8 cellular contexts compared by ENCODE assay signal in the genomic region with DNA sequence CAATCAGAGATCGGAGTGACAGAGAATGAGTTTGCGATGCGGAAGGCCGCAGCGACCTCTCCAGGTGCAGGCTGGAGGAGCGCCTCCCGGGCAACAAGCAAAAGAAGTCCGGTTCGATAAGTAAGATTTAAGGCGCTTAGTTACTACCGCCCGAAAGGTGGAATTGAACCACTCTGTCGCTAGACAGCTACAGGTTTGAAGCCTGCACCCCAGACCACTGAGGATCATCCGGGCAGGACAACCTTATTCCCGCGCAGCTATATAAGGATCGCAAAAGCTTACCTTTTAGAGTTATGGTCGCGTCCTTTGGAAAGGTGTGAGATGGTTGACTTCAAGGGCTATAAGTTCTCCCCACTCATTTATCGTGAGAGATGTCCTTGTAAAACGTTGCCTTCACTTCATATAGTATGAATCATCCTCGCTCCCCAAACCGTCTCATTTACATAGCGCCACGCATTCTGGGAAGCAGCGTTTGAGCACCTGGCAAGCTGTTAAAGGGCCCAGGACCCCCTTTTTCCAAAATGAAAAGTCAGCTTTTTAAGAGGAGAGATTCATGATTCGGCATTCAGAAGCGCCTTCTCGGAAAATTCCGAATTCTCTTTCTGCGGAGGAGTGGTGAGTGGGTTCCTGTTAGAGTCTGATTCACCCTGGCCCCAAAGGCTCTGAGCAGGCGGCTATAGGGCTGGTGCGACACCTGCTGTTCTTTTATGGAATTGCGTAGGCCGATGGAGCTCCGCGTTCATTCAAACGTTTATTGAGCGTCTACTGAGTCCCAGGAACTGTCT. TPM values are rescaled to one million over a fixed set of nuclear protein-coding genes. Genes with fewer than 3 reads are reported as not detected.
DNase-seq lines count a peak whose midpoint lies in the region; ATAC-seq, FAIRE-seq and TF ChIP-seq lines count a peak whose summit lies in the region.

No MANE protein-coding gene starts in this region.

- FAIRE-seq in A549 (lab: Jason Lieb, UNC): peak; percentile 100

- peak overlapping the region; percentile 63 for H2AFZ ChIP-seq in smooth muscle cell (ENCODE audit: low read depth)

- H3K27me3 Mint-ChIP-seq in MCF 10A (ENCODE audit: insufficient read depth, unreplicated experiment): no peaks in the 10 kb centered on the region

- no peak for TF ChIP-seq POLR2A in A549 (IDR thresholded peaks at IDR 0.05; ENCODE audit: low read length)

- H3K4me3 ChIP-seq in A549 (peak overlapping the region; percentile 42), smooth muscle cell (peak overlapping the region; percentile 54)

- H3K27me3 ChIP-seq in smooth muscle cell (ENCODE audit: low read depth): no peaks in the 10 kb centered on the region

- no peaks in the 10 kb centered on the region for H3K36me3 ChIP-seq in smooth muscle cell (ENCODE audit: low read depth)

- TF ChIP-seq CTCF in A549 (IDR thresholded peaks at IDR 0.05) (peak; percentile 99), MCF 10A (IDR thresholded peaks at IDR 0.05; ENCODE audit: unreplicated experiment) (peak; percentile 97), smooth muscle cell (IDR thresholded peaks at IDR 0.05; ENCODE audit: borderline replicate concordance, insufficient read depth, poor library complexity, severe bottlenecking) (peak; percentile 91)

- H3K79me2 ChIP-seq in smooth muscle cell (ENCODE audit: low read depth): no peaks in the 10 kb centered on the region

- H3K27ac ChIP-seq in A549 (peak overlapping the region; percentile 81 to 89), smooth muscle cell (ENCODE audit: low read depth) (peak overlapping the region; percentile 96)

- H3K4me1 ChIP-seq in A549: peaks cover 13% of the 10 kb centered on the region
- no peaks in the 10 kb centered on the region for H3K4me1 ChIP-seq in smooth muscle cell (ENCODE audit: low read depth)

- ATAC-seq in A549 (peak; percentile 69 to 80), GM18517 (IDR thresholded peaks at IDR 0.05; ENCODE audit: unreplicated experiment) (peak; percentile 75), HG03060 (IDR thresholded peaks at IDR 0.05; ENCODE audit: low read depth, unreplicated experiment) (peak; percentile 46)

- H3K9me3 Mint-ChIP-seq in MCF 10A (ENCODE audit: unreplicated experiment): no peaks in the 10 kb centered on the region

- DNase-seq in A549 (ENCODE audit: low read depth in 1 of 2, low spot score in 1 of 2) (peak; percentile 89 to 99), NCI-H2107 (lab: John Stamatoyannopoulos, UW) (peak; percentile 69), UCSD-AML1 (lab: John Stamatoyannopoulos, UW; ENCODE audit: unreplicated experiment) (peak; percentile 85), MCF 10A (ENCODE audit: unreplicated experiment) (peak; percentile 95), iPS-NIHi7 (ENCODE audit: extremely low spot score) (peak; percentile 75), smooth muscle cell (lab: John Stamatoyannopoulos, UW; ENCODE audit: unreplicated experiment) (peak; percentile 69)

- POLR2A ChIA-PET in A549 (lab: Yijun Ruan, JAX): interaction anchor here (0.5 to 2.8 kb wide), 11 partner anchors 10 to 206 kb away, joined by 3 to 40 read pairs (median 6); a partner anchor contains a TSS
- POLR2A ChIA-PET in MCF 10A (lab: Yijun Ruan, JAX): interaction anchor here (0.5 to 5.3 kb wide), 27 partner anchors 10 to 524 kb away, joined by 3 to 110 read pairs (median 4); a partner anchor contains a TSS

- peak overlapping the region; percentile 99 for H3K27ac Mint-ChIP-seq in MCF 10A (ENCODE audit: low read depth, unreplicated experiment)

- 1% methylated on average over 39 of the region's 39 CpGs for WGBS in A549 (ENCODE audit: missing lambda C conversion rate)
- WGBS in smooth muscle cell (ENCODE audit: low lambda C conversion rate): 1% methylated on average over 39 of the region's 39 CpGs

- H3K36me3 Mint-ChIP-seq in MCF 10A (ENCODE audit: insufficient read depth, unreplicated experiment): peaks cover 39% of the 10 kb centered on the region

- H3K9ac ChIP-seq in smooth muscle cell (ENCODE audit: low read depth): peak overlapping the region; percentile 97

- peaks cover 4% of the 10 kb centered on the region for H3F3A ChIP-seq in smooth muscle cell (ENCODE audit: low read depth)

- peak overlapping the region; percentile 76 for H3K4me3 Mint-ChIP-seq in MCF 10A (ENCODE audit: unreplicated experiment)

- intact Hi-C loops in MCF 10A (cut with micrococcal nuclease): loop anchor here (1.0 to 5.0 kb wide), 7 partner anchors 9 to 226 kb away; a partner anchor contains a TSS

- peak; percentile 98 to 99 for TF ChIP-seq RAD21 in A549 (conservative IDR thresholded peaks at IDR 0.05 in 1 of 2, IDR thresholded peaks at IDR 0.05 in 1 of 2)

- TSS peak; percentile 100 for BruUV-seq in MCF 10A (replicated peaks; lab: Mats Ljungman, UMichigan)

- H3K4me1 Mint-ChIP-seq in MCF 10A (ENCODE audit: insufficient read depth, unreplicated experiment): peaks cover 14% of the 10 kb centered on the region

- no peaks in the 10 kb centered on the region for H4K20me1 ChIP-seq in smooth muscle cell (ENCODE audit: low read depth)

- peak overlapping the region; percentile 81 for H3K4me2 ChIP-seq in A549
- peak overlapping the region; percentile 77 for H3K4me2 ChIP-seq in smooth muscle cell

- H3K9me3 ChIP-seq in A549 (no peaks in the 10 kb centered on the region), smooth muscle cell (replicated peaks; ENCODE audit: low read depth) (no peaks in the 10 kb centered on the region)

- TF ChIP-seq EP300 in A549 (IDR thresholded peaks at IDR 0.05): no peak

- CTCF ChIA-PET in A549 (lab: Yijun Ruan, JAX): interaction anchor here (0.7 to 33.4 kb wide), 49 partner anchors 10 to 584 kb away, joined by 3 to 1883 read pairs (median 4); a partner anchor contains a TSS
- CTCF ChIA-PET in MCF 10A (lab: Yijun Ruan, JAX): interaction anchor here (0.6 to 13.4 kb wide), 29 partner anchors 9 to 614 kb away, joined by 3 to 386 read pairs (median 3); a partner anchor contains a TSS

TF ChIP-seq in A549, 52 proteins besides CTCF, POLR2A, EP300 and RAD21 (continues in another document):
- no peak for TF ChIP-seq HDAC2 (IDR thresholded peaks at IDR 0.05)
- TF ChIP-seq ESRRA (IDR thresholded peaks at IDR 0.05; ENCODE audit: borderline replicate concordance, low read length): no peak
- TF ChIP-seq, protein P1, sequence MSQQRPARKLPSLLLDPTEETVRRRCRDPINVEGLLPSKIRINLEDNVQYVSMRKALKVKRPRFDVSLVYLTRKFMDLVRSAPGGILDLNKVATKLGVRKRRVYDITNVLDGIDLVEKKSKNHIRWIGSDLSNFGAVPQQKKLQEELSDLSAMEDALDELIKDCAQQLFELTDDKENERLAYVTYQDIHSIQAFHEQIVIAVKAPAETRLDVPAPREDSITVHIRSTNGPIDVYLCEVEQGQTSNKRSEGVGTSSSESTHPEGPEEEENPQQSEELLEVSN (IDR thresholded peaks at IDR 0.05; ENCODE audit: borderline replicate concordance, low read depth): no peak
- peak; percentile 91 for TF ChIP-seq SREBF2 (IDR thresholded peaks at IDR 0.05)
- no peak; the same call in 1 of the 2 replicates for TF ChIP-seq RARB (CRISPR knock-in tag; IDR thresholded peaks at IDR 0.05)
- no peak for TF ChIP-seq RCOR1 (IDR thresholded peaks at IDR 0.05; ENCODE audit: low read depth, low read length)

RNA-seq across cellular contexts. Expression of a gene that starts 10.8 kb away (rescaled TPM):
- polyA plus RNA-seq in A549 (2011; rRNA removed) (27.9 and 48.8 TPM in 2 replicates), A549 (2017; fragmentation: RNase III; extraction: RNeasy Plus Mini Kit Qiagen cat#74134 plus additional on column Dnase treatment) (0.57 to 0.65 TPM (median 0.58 TPM) in 3 replicates), smooth muscle cell (178 and 299 TPM in 2 replicates)
- 90.2 and 102 TPM in 2 replicates for polyA plus RNA-seq in A549 (2012; cell fraction: cytosol; rRNA removed)
- 424 and 553 TPM in 2 replicates for polyA plus RNA-seq in A549 (2012; cell fraction: nucleus; rRNA removed)
- polyA minus RNA-seq in A549 (2011; rRNA and poly(A)+ RNA removed): 82.7 and 141 TPM in 2 replicates
- total RNA-seq in MCF 10A (2022) (13.3 and 29.3 TPM in 2 replicates), smooth muscle cell (171 and 186 TPM in 2 replicates)

RNA-seq across cellular contexts. Expression of a gene that starts 18.2 kb away (rescaled TPM):
- 4.7 and 5.3 TPM in 2 replicates for polyA plus RNA-seq in A549 (2011; rRNA removed)
- polyA plus RNA-seq in A549 (2012; cell fraction: cytosol; rRNA removed): 4.7 and 7.4 TPM in 2 replicates
- polyA plus RNA-seq in A549 (2012; cell fraction: nucleus; rRNA removed): 5.4 and 5.8 TPM in 2 replicates
- 6.3 to 9.0 TPM (median 8.1 TPM) in 3 replicates for polyA plus RNA-seq in A549 (2017; fragmentation: RNase III; extraction: RNeasy Plus Mini Kit Qiagen cat#74134 plus additional on column Dnase treatment)
- polyA minus RNA-seq in A549 (2011; rRNA and poly(A)+ RNA removed): 6.7 and 10.8 TPM in 2 replicates
- 3.5 and 5.1 TPM in 2 replicates for total RNA-seq in MCF 10A (2022)
- total RNA-seq in smooth muscle cell: 6.3 and 20.5 TPM in 2 replicates
- polyA plus RNA-seq in smooth muscle cell: 24.4 and 28.0 TPM in 2 replicates

RNA-seq across cellular contexts. Expression of a gene that starts 19.6 kb away (rescaled TPM):
- polyA plus RNA-seq in A549 (2011; rRNA removed) (9.2 and 9.8 TPM in 2 replicates), A549 (2017; fragmentation: RNase III; extraction: RNeasy Plus Mini Kit Qiagen cat#74134 plus additional on column Dnase treatment) (6.6 to 11.2 TPM (median 10.5 TPM) in 3 replicates), smooth muscle cell (0.16 and 1.3 TPM in 2 replicates)
- polyA plus RNA-seq in A549 (2012; cell fraction: cytosol; rRNA removed): 8.9 and 11.1 TPM in 2 replicates
- polyA plus RNA-seq in A549 (2012; cell fraction: nucleus; rRNA removed): 6.6 TPM in 2 replicates
- polyA minus RNA-seq in A549 (2011; rRNA and poly(A)+ RNA removed): 1.2 and 1.5 TPM in 2 replicates
- total RNA-seq in MCF 10A (2022) (0.33 and 0.42 TPM in 2 replicates), smooth muscle cell (0.58 TPM in 1 of 2 replicates, not detected in the other)

RNA-seq across cellular contexts. Expression of a gene that starts 28.6 kb away (rescaled TPM):
- polyA plus RNA-seq in A549 (2011; rRNA removed) (59.1 and 64.5 TPM in 2 replicates), A549 (2017; fragmentation: RNase III; extraction: RNeasy Plus Mini Kit Qiagen cat#74134 plus additional on column Dnase treatment) (83.8 to 94.6 TPM (median 94.3 TPM) in 3 replicates), smooth muscle cell (73.6 and 107 TPM in 2 replicates)
- polyA plus RNA-seq in A549 (2012; cell fraction: cytosol; rRNA removed): 58.8 and 103 TPM in 2 replicates
- polyA plus RNA-seq in A549 (2012; cell fraction: nucleus; rRNA removed): 93.7 and 118 TPM in 2 replicates
- polyA minus RNA-seq in A549 (2011; rRNA and poly(A)+ RNA removed): 72.4 and 90.8 TPM in 2 replicates
- total RNA-seq in MCF 10A (2022) (168 and 178 TPM in 2 replicates), smooth muscle cell (75.8 and 83.8 TPM in 2 replicates)

RNA-seq across cellular contexts. Expression of a gene that starts 54.9 kb away (rescaled TPM):
- polyA plus RNA-seq in A549 (2011; rRNA removed) (81.7 and 109 TPM in 2 replicates), A549 (2017; fragmentation: RNase III; extraction: RNeasy Plus Mini Kit Qiagen cat#74134 plus additional on column Dnase treatment) (89.7 to 97.6 TPM (median 93.0 TPM) in 3 replicates), smooth muscle cell (81.5 and 90.4 TPM in 2 replicates)
- 165 and 195 TPM in 2 replicates for polyA plus RNA-seq in A549 (2012; cell fraction: cytosol; rRNA removed)
- polyA plus RNA-seq in A549 (2012; cell fraction: nucleus; rRNA removed): 178 and 201 TPM in 2 replicates
- 175 and 210 TPM in 2 replicates for polyA minus RNA-seq in A549 (2011; rRNA and poly(A)+ RNA removed)
- total RNA-seq in MCF 10A (2022) (186 and 227 TPM in 2 replicates), smooth muscle cell (60.8 and 72.6 TPM in 2 replicates)

Comparison
In these comparisons a context has a peak if more than half of its experiments do, and no peak if none do; other contexts are left out.
1. Peak in every context shown above with its lines: DNase-seq, ATAC-seq, H3K4me3 ChIP-seq and H3K27ac ChIP-seq.